ENCODE assay signal across 1 cellular context in genomic region chr12:46219147-46219891, GRCh38.
TF ChIP-seq lines count a peak whose summit lies in the region.

No MANE protein-coding gene starts in this region.

TF ChIP-seq in GM12878, 131 proteins besides CTCF, POLR2A, EP300 and RAD21 (continued from another document):
- TF ChIP-seq ZBTB4 (CRISPR knock-in tag; IDR thresholded peaks at IDR 0.05) (no peak), CEBPZ (IDR thresholded peaks at IDR 0.05; ENCODE audit: low read depth, low read length) (no peak), IRF4 (IDR thresholded peaks at IDR 0.05; ENCODE audit: low read depth, low read length) (no peak), MLLT1 (IDR thresholded peaks at IDR 0.05) (0 out of 2 replicates have a peak, but pooled peaks have one; percentile 15), JUNB (IDR thresholded peaks at IDR 0.05) (no peak), TBL1XR1 (IDR thresholded peaks at IDR 0.05; ENCODE audit: low read depth, low read length) (no peak), BHLHE40 (IDR thresholded peaks at IDR 0.05; ENCODE audit: borderline replicate concordance in 1 of 2, low read depth in 2 of 2, low read length in 1 of 2) (peak; percentile 41 to 72; a peak in 2 of 4 replicates), ZBTB33 (IDR thresholded peaks at IDR 0.05) (no peak), SIX5 (IDR thresholded peaks at IDR 0.05; ENCODE audit: low read depth, low read length, severe bottlenecking) (no peak), KLF5 (IDR thresholded peaks at IDR 0.05; ENCODE audit: partially characterized antibody) (no peak), HCFC1 (IDR thresholded peaks at IDR 0.05; ENCODE audit: low read length) (no peak)
TF ChIP-seq in GM12878: peak in this region for 5.
